11 cellular contexts compared by ENCODE assay signal in genomic region chr3:3027976-3028567, GRCh38.
A peak's percentile ranks its signal among the peaks of the same experiment; 100 is the strongest.
DNase-seq lines count a peak whose midpoint lies in the region; ATAC-seq, FAIRE-seq and TF ChIP-seq lines count a peak whose summit lies in the region.
"Had no signal": no experiment of that assay in that cellular context is flagged by ENCODE, and none has a peak within 500 bp of the region (broad histone marks: within the 10 kb centered on the region; RNA-seq: fewer than 3 reads in every experiment).

No MANE protein-coding gene starts in this region.

- in situ Hi-C loops in GM13977 (cut with MboI; ENCODE audit: low pct_unique_long_range_greater_than_20kb, low sequenced_read_pairs, unreplicated experiment) = no loop called here

- H3K79me2 ChIP-seq in OCI-LY3 (ENCODE audit: low read length) = no peaks in the 10 kb centered on the region

- intact Hi-C loops in kidney (cut with DNase I) (no loop called here), right lobe of liver (cut with DNase I) (no loop called here)

- H3K9me3 ChIP-seq in OCI-LY3 (ENCODE audit: insufficient read depth, low read length) (no peaks in the 10 kb centered on the region), kidney (ENCODE audit: control insufficient read depth in 1 of 2, low read length in 2 of 2) (no peaks in the 10 kb centered on the region), right lobe of liver (no peaks in the 10 kb centered on the region)

- FAIRE-seq in kidney (lab: Jason Lieb, UNC) = no peak

- H3K4me1 ChIP-seq in OCI-LY3 (ENCODE audit: low read length) (peaks cover 17% of the 10 kb centered on the region), kidney (ENCODE audit: control insufficient read depth in 1 of 2, insufficient read depth in 1 of 2, low read depth in 1 of 2, low read length in 2 of 2) (no peaks in the 10 kb centered on the region), right lobe of liver (no peaks in the 10 kb centered on the region)

- ATAC-seq in GM19395 (IDR thresholded peaks at IDR 0.05; ENCODE audit: unreplicated experiment) (peak; percentile 97), HG02943 (IDR thresholded peaks at IDR 0.05; ENCODE audit: low read depth, unreplicated experiment) (peak; percentile 89), right lobe of liver (no peak)

- H3K36me3 ChIP-seq in OCI-LY3 (replicated peaks; ENCODE audit: low read depth, low read length) (no peaks in the 10 kb centered on the region), kidney (ENCODE audit: control insufficient read depth in 1 of 2, insufficient read depth in 2 of 2, low read length in 2 of 2) (no peaks in the 10 kb centered on the region), right lobe of liver (no peaks in the 10 kb centered on the region)

- TF ChIP-seq POLR2A in right lobe of liver (IDR thresholded peaks at IDR 0.05) = no peak

- no peaks in the 10 kb centered on the region for H3K27me3 ChIP-seq in OCI-LY3 (ENCODE audit: low read depth, low read length)
- H3K27me3 ChIP-seq in right lobe of liver = no peaks in the 10 kb centered on the region

- WGBS in right lobe of liver (ENCODE audit: insufficient coverage, low coverage, low lambda C conversion rate, missing lambda C conversion rate) = 72% methylated on average over 5 of the region's 5 CpGs

- no peaks in the 10 kb centered on the region for H4K20me1 ChIP-seq in OCI-LY3 (ENCODE audit: insufficient read depth, low read length)

- H3K27ac ChIP-seq in OCI-LY3 (ENCODE audit: low read length) = no peak overlapping the region
- H3K27ac ChIP-seq in kidney (ENCODE audit: low read depth in 2 of 2, low read length in 2 of 2) = no peak overlapping the region
- no peak overlapping the region for H3K27ac ChIP-seq in right lobe of liver

- peak overlapping the region; percentile 31; the same call in 1 of the 2 replicates for H3K4me2 ChIP-seq in OCI-LY3 (ENCODE audit: low read length)

- TF ChIP-seq CTCF in GM13977 (IDR thresholded peaks at IDR 0.05; ENCODE audit: extremely low read depth, insufficient read depth, missing control alignments) (no peak), OCI-LY3 (IDR thresholded peaks at IDR 0.05; ENCODE audit: low read depth, low read length) (no peak), kidney (IDR thresholded peaks at IDR 0.05; ENCODE audit: borderline replicate concordance, extremely low read depth, insufficient read depth) (no peak), right lobe of liver (IDR thresholded peaks at IDR 0.05) (no peak)

- DNase-seq in GM13977 (ENCODE audit: low spot score) = peak; percentile 44
- DNase-seq in A172 (ENCODE audit: low spot score) = no peak
- DNase-seq in kidney = no peak
- DNase-seq in epidermal melanocyte (ENCODE audit: insufficient read length, low spot score) = no peak
- DNase-seq in right lobe of liver = no peak
- DNase-seq: activated gamma-delta T cell, islet precursor cell, SW 1271 had no signal

- H3K9ac ChIP-seq in OCI-LY3 (ENCODE audit: low read length) (no peak overlapping the region), kidney (ENCODE audit: low read length in 2 of 2) (no peak overlapping the region)

- H3K4me3 ChIP-seq in OCI-LY3 (ENCODE audit: low read length) (no peak overlapping the region), kidney (ENCODE audit: low read length in 2 of 2) (no peak overlapping the region), right lobe of liver (no peak overlapping the region)

- 0 out of 2 replicates have a peak overlapping the region, but pooled peaks have one; percentile 4 for H2AFZ ChIP-seq in OCI-LY3 (ENCODE audit: low read depth, low read length)

Comparison
In these comparisons a context has a peak if more than half of its experiments do, and no peak if none do; other contexts are left out.
1. ATAC-seq: peak in GM19395 (single experiment) and HG02943 (single experiment); none in right lobe of liver (0 of 4).